22 cellular contexts compared by ENCODE assay signal in genomic region chr1:97423397-97423796, GRCh38.
DNase-seq lines count a peak whose midpoint lies in the region; ATAC-seq, FAIRE-seq and TF ChIP-seq lines count a peak whose summit lies in the region.
"Had no signal": no experiment of that assay in that cellular context is flagged by ENCODE, and none has a peak within 500 bp of the region (broad histone marks: within the 10 kb centered on the region; RNA-seq: fewer than 3 reads in every experiment).

No MANE protein-coding gene starts in this region.

- H3K4me3 Mint-ChIP-seq in nephron progenitor cell: no peak overlapping the region
- H3K4me3 Mint-ChIP-seq: CD4-positive, alpha-beta T cell had no signal

- H3K27me3 Mint-ChIP-seq in nephron progenitor cell (ENCODE audit: low read depth, poor library complexity): peaks cover 6% of the 10 kb centered on the region
- H3K27me3 Mint-ChIP-seq: CD4-positive, alpha-beta T cell had no signal

- no peak for FAIRE-seq in small intestine (lab: Jason Lieb, UNC)
- FAIRE-seq: RCC 7860 had no signal

- no peaks in the 10 kb centered on the region for H3K36me3 Mint-ChIP-seq in nephron progenitor cell (ENCODE audit: low read depth)
- peaks cover 0 to 6% of the 10 kb centered on the region in 2 donors for H3K36me3 Mint-ChIP-seq in activated naive CD4-positive, alpha-beta T cell treated with anti-CD3 and anti-CD28 coated beads, Interleukin-2, amount 50 U/mL, for 72 hours

- intact Hi-C loops in Right ventricle myocardium inferior (cut with DNase I) (no loop called here), heart left ventricle (cut with DNase I) (no loop called here), dorsolateral prefrontal cortex (cut with DNase I) (no loop called here)

- H3K27me3 ChIP-seq in heart left ventricle (no peaks in the 10 kb centered on the region), dorsolateral prefrontal cortex (no peaks in the 10 kb centered on the region), small intestine (ENCODE audit: control insufficient read depth in 2 of 2, insufficient read depth in 2 of 2, low read length in 2 of 2) (no peaks in the 10 kb centered on the region)
- H3K27me3 ChIP-seq: MG63 had no signal

- H3K9me3 ChIP-seq in heart left ventricle: no peaks in the 10 kb centered on the region
- no peaks in the 10 kb centered on the region for H3K9me3 ChIP-seq in small intestine (ENCODE audit: control insufficient read depth, low read depth)
- H3K9me3 ChIP-seq: MG63 had no signal

- ATAC-seq in Right ventricle myocardium inferior: no peak
- no peak for ATAC-seq in heart left ventricle
- ATAC-seq in activated naive CD4-positive, alpha-beta T cell treated with anti-CD3 and anti-CD28 coated beads, Interleukin-2, amount 50 U/mL, for 72 hours: no peak
- ATAC-seq in GM18858 (IDR thresholded peaks at IDR 0.05; ENCODE audit: unreplicated experiment): no peak

- TF ChIP-seq POLR2A in heart left ventricle (IDR thresholded peaks at IDR 0.05): no peak

- H3K4me1 Mint-ChIP-seq in nephron progenitor cell: peaks cover 13% of the 10 kb centered on the region

- DNase-seq in Right ventricle myocardium inferior (ENCODE audit: missing footprints): peak; percentile 13
- no peak for DNase-seq in heart left ventricle
- DNase-seq in dorsolateral prefrontal cortex: no peak
- DNase-seq in nephron progenitor cell: peak; percentile 1
- DNase-seq in coronary artery (ENCODE audit: low spot score): no peak
- DNase-seq in small intestine: no peak
- no peak for DNase-seq in activated naive CD4-positive, alpha-beta T cell treated with anti-CD3 and anti-CD28 coated beads, Interleukin-2, amount 50 U/mL, for 72 hours (ENCODE audit: low spot score in 2 of 2)
- DNase-seq: 8988T; CD4-positive, alpha-beta T cell; DMS153; GF-D8; Kasumi-1; MG63; NCI-H1048; NCI-H1436 treated with DMSO at 0.1 percent for 48 hours; NCI-H2029; NCI-H226; NCI-H524 treated with DMSO at 0.1 percent for 48 hours; Right ventricle myocardium superior had no signal

- 78 to 90% (median 86%) methylated on average over 2 of the region's 2 CpGs for WGBS in heart left ventricle, 4 donors
- WGBS in small intestine, 3 donors: 81 to 82% (median 81%) methylated on average over 2 of the region's 2 CpGs

- H3K36me3 ChIP-seq in heart left ventricle (no peaks in the 10 kb centered on the region), small intestine (ENCODE audit: control insufficient read depth in 2 of 2, insufficient read depth in 2 of 2, low read length in 2 of 2) (no peaks in the 10 kb centered on the region)
- H3K36me3 ChIP-seq: MG63 had no signal

- H3K9me3 Mint-ChIP-seq in nephron progenitor cell: no peaks in the 10 kb centered on the region
- H3K9me3 Mint-ChIP-seq in activated naive CD4-positive, alpha-beta T cell treated with anti-CD3 and anti-CD28 coated beads, Interleukin-2, amount 50 U/mL, for 72 hours: no peaks in the 10 kb centered on the region
- H3K9me3 Mint-ChIP-seq: CD4-positive, alpha-beta T cell had no signal

- H3K27ac ChIP-seq in heart left ventricle: no peak overlapping the region
- peak overlapping the region in 31 of 59 donors; percentile 1 to 77 (median 54) for H3K27ac ChIP-seq in dorsolateral prefrontal cortex
- H3K27ac ChIP-seq in coronary artery: no peak overlapping the region
- H3K27ac ChIP-seq in small intestine (ENCODE audit: low read depth in 1 of 2, low read length in 1 of 2): no peak overlapping the region
- H3K27ac ChIP-seq: SK-N-MC had no signal

- H3K27ac Mint-ChIP-seq in nephron progenitor cell: no peak overlapping the region
- no peak overlapping the region for H3K27ac Mint-ChIP-seq in activated naive CD4-positive, alpha-beta T cell treated with anti-CD3 and anti-CD28 coated beads, Interleukin-2, amount 50 U/mL, for 72 hours
- H3K27ac Mint-ChIP-seq: CD4-positive, alpha-beta T cell had no signal

- H3K4me1 ChIP-seq in heart left ventricle (no peaks in the 10 kb centered on the region), small intestine (ENCODE audit: control insufficient read depth in 2 of 2, insufficient read depth in 1 of 2, low read depth in 1 of 2, low read length in 1 of 2) (no peaks in the 10 kb centered on the region)

- TF ChIP-seq CTCF in heart left ventricle (IDR thresholded peaks at IDR 0.05) (no peak), dorsolateral prefrontal cortex (IDR thresholded peaks at IDR 0.05 in 54 of 56, conservative IDR thresholded peaks at IDR 0.05 in 2 of 56; ENCODE audit: low read depth in 1 of 56, partially characterized antibody in 56 of 56) (no peak), nephron progenitor cell (IDR thresholded peaks at IDR 0.05) (no peak), coronary artery (IDR thresholded peaks at IDR 0.05) (no peak)

- no peak overlapping the region for H3K4me3 ChIP-seq in heart left ventricle
- H3K4me3 ChIP-seq in dorsolateral prefrontal cortex: peak overlapping the region in 2 of 59 donors; percentile 10 to 26
- no peak overlapping the region for H3K4me3 ChIP-seq in coronary artery
- no peak overlapping the region for H3K4me3 ChIP-seq in small intestine (ENCODE audit: low read depth in 1 of 2, low read length in 2 of 2)
- H3K4me3 ChIP-seq: MG63, SK-N-MC had no signal

Comparison
In these comparisons a context has a peak if more than half of its experiments do, and no peak if none do; other contexts are left out.
1. DNase-seq: peak in Right ventricle myocardium inferior (single experiment) and nephron progenitor cell (single experiment); none in heart left ventricle (0 of 5), dorsolateral prefrontal cortex (0 of 10), coronary artery (single experiment), small intestine (single experiment) and activated naive CD4-positive, alpha-beta T cell treated with anti-CD3 and anti-CD28 coated beads, Interleukin-2, amount 50 U/mL, for 72 hours (0 of 2).
2. H3K27ac ChIP-seq: peak in dorsolateral prefrontal cortex (31 of 59); none in heart left ventricle (0 of 12), coronary artery (0 of 2) and small intestine (0 of 2).